18 cellular contexts compared by ENCODE assay signal in the genomic region with DNA sequence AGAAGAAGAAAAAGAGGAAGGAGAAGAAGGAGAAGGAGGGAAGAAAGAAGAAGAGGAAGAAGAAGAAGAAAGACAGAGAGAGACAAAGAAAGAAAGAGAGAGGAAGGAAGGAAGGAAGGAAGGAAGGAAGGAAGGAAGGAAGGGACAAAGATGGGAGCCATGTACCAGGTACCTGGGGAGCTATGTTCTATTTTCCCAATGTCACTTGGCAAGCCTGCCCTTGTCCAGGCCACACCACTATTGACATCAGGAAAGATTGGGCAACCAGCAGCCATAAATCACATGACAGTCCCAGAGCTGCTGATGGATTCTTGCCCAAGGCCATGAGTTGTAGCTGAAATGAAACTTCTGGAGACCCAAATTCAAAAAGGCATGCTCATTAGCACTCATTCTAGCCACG. TPM values are rescaled to one million over a fixed set of nuclear protein-coding genes. Genes with fewer than 3 reads are reported as not detected.
A peak's percentile ranks its signal among the peaks of the same experiment; 100 is the strongest.
DNase-seq lines count a peak whose midpoint lies in the region; ATAC-seq and TF ChIP-seq lines count a peak whose summit lies in the region.
"Had no signal": no experiment of that assay in that cellular context is flagged by ENCODE, and none has a peak within 500 bp of the region (broad histone marks: within the 10 kb centered on the region; RNA-seq: fewer than 3 reads in every experiment).

No MANE protein-coding gene starts in this region.

- H3K4me3 ChIP-seq in right atrium auricular region = no peak overlapping the region
- no peak overlapping the region for H3K4me3 ChIP-seq in testis
- H3K4me3 ChIP-seq: cardiac muscle cell, GM12878 had no signal

- no peak for TF ChIP-seq POLR2A in testis (IDR thresholded peaks at IDR 0.05)

- no peaks in the 10 kb centered on the region for H3K27me3 ChIP-seq in right atrium auricular region
- no peaks in the 10 kb centered on the region for H3K27me3 ChIP-seq in testis
- H3K27me3 ChIP-seq: cardiac muscle cell had no signal

- CTCF ChIA-PET in WTC11 (lab: Charles Lee) = no interaction called here

- POLR2A ChIA-PET in WTC11 (lab: Charles Lee) = no interaction called here

- H3K4me1 Mint-ChIP-seq in WTC11 = no peaks in the 10 kb centered on the region
- H3K4me1 Mint-ChIP-seq: CD4-positive, CD25-positive, alpha-beta regulatory T cell had no signal

- H3K36me3 ChIP-seq in right atrium auricular region (no peaks in the 10 kb centered on the region), testis (ENCODE audit: low read depth, missing control alignments) (no peaks in the 10 kb centered on the region)
- H3K36me3 ChIP-seq: cardiac muscle cell had no signal

- ATAC-seq in WTC11 (no peak), GM21515 (IDR thresholded peaks at IDR 0.05; ENCODE audit: unreplicated experiment) (no peak)
- ATAC-seq: activated naive CD4-positive, alpha-beta T cell treated with anti-CD3 and anti-CD28 coated beads, Interleukin-2, amount 50 U/mL, for 72 hours; GM12878; Panc1 had no signal

- no peak for TF ChIP-seq CTCF in WTC11 (IDR thresholded peaks at IDR 0.05)
- no peak for TF ChIP-seq CTCF in right atrium auricular region (IDR thresholded peaks at IDR 0.05)
- TF ChIP-seq CTCF in testis (IDR thresholded peaks at IDR 0.05) = no peak

- no peak overlapping the region for H3K27ac Mint-ChIP-seq in WTC11
- H3K27ac Mint-ChIP-seq: activated naive CD4-positive, alpha-beta T cell treated with anti-CD3 and anti-CD28 coated beads, Interleukin-2, amount 50 U/mL, for 72 hours; CD4-positive, CD25-positive, alpha-beta regulatory T cell had no signal

- 32 to 40% methylated on average over 1 of the region's 1 CpG for WGBS in testis, 2 donors

- intact Hi-C loops in testis (cut with DNase I; ENCODE audit: low total_unique reads) = no loop called here

- peaks cover 13% of the 10 kb centered on the region for H3K27me3 Mint-ChIP-seq in WTC11 (ENCODE audit: low read depth)

- peak; percentile 7 for DNase-seq in M059J (ENCODE audit: low read depth)
- DNase-seq in WTC11 (ENCODE audit: low spot score) = no peak
- peak; percentile 89 for DNase-seq in right atrium auricular region (ENCODE audit: low spot score)
- peak; percentile 58 for DNase-seq in testis
- DNase-seq in kidney tubule cell (ENCODE audit: low spot score) = no peak
- no peak for DNase-seq in NCI-H446 treated with DMSO at 0.1 percent for 48 hours (lab: John Stamatoyannopoulos, UW)
- DNase-seq in OCI-M2 (lab: John Stamatoyannopoulos, UW; ENCODE audit: unreplicated experiment) = no peak
- DNase-seq: activated T-cell treated with anti-CD3 and anti-CD28 coated beads for 4 hours; CD4-positive, CD25-positive, alpha-beta regulatory T cell; glutamatergic neuron; NCI-H345; T-helper 1 cell had no signal

- H3K27ac ChIP-seq in right atrium auricular region (no peak overlapping the region), testis (no peak overlapping the region)
- H3K27ac ChIP-seq: cardiac muscle cell had no signal

- H3K4me3 Mint-ChIP-seq in WTC11 = no peak overlapping the region
- H3K4me3 Mint-ChIP-seq: CD4-positive, CD25-positive, alpha-beta regulatory T cell had no signal

- H3K9me3 Mint-ChIP-seq in WTC11 = no peaks in the 10 kb centered on the region
- H3K9me3 Mint-ChIP-seq: activated naive CD4-positive, alpha-beta T cell treated with anti-CD3 and anti-CD28 coated beads, Interleukin-2, amount 50 U/mL, for 72 hours had no signal

- H3K9me3 ChIP-seq in right atrium auricular region (no peaks in the 10 kb centered on the region), testis (no peaks in the 10 kb centered on the region)

- no peaks in the 10 kb centered on the region for H3K36me3 Mint-ChIP-seq in WTC11
- H3K36me3 Mint-ChIP-seq: activated naive CD4-positive, alpha-beta T cell treated with anti-CD3 and anti-CD28 coated beads, Interleukin-2, amount 50 U/mL, for 72 hours; CD4-positive, CD25-positive, alpha-beta regulatory T cell had no signal

- H3K4me1 ChIP-seq in right atrium auricular region (peaks cover 0 to 24% of the 10 kb centered on the region in 2 donors), testis (no peaks in the 10 kb centered on the region)

TF ChIP-seq in WTC11, 78 proteins besides CTCF, POLR2A, EP300 and RAD21:
- TF ChIP-seq TP53 (CRISPR knock-in tag; IDR thresholded peaks at IDR 0.05) (no peak), KAT7 (CRISPR knock-in tag; IDR thresholded peaks at IDR 0.05; ENCODE audit: borderline replicate concordance) (no peak), SMAD3 (CRISPR knock-in tag; IDR thresholded peaks at IDR 0.05; ENCODE audit: borderline replicate concordance) (no peak), ZNF317 (CRISPR knock-in tag; IDR thresholded peaks at IDR 0.05; ENCODE audit: borderline replicate concordance, low read depth) (no peak), GABPB1 (CRISPR knock-in tag; IDR thresholded peaks at IDR 0.05) (0 out of 2 replicates have a peak, but pooled peaks have one; percentile 13)
- TF ChIP-seq, protein P1, sequence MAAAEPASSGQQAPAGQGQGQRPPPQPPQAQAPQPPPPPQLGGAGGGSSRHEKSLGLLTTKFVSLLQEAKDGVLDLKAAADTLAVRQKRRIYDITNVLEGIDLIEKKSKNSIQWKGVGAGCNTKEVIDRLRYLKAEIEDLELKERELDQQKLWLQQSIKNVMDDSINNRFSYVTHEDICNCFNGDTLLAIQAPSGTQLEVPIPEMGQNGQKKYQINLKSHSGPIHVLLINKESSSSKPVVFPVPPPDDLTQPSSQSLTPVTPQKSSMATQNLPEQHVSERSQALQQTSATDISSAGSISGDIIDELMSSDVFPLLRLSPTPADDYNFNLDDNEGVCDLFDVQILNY (CRISPR knock-in tag; IDR thresholded peaks at IDR 0.05) = no peak
- TF ChIP-seq, protein P2, sequence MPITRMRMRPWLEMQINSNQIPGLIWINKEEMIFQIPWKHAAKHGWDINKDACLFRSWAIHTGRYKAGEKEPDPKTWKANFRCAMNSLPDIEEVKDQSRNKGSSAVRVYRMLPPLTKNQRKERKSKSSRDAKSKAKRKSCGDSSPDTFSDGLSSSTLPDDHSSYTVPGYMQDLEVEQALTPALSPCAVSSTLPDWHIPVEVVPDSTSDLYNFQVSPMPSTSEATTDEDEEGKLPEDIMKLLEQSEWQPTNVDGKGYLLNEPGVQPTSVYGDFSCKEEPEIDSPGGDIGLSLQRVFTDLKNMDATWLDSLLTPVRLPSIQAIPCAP (CRISPR knock-in tag; IDR thresholded peaks at IDR 0.05) = no peak
- TF ChIP-seq, protein P3, sequence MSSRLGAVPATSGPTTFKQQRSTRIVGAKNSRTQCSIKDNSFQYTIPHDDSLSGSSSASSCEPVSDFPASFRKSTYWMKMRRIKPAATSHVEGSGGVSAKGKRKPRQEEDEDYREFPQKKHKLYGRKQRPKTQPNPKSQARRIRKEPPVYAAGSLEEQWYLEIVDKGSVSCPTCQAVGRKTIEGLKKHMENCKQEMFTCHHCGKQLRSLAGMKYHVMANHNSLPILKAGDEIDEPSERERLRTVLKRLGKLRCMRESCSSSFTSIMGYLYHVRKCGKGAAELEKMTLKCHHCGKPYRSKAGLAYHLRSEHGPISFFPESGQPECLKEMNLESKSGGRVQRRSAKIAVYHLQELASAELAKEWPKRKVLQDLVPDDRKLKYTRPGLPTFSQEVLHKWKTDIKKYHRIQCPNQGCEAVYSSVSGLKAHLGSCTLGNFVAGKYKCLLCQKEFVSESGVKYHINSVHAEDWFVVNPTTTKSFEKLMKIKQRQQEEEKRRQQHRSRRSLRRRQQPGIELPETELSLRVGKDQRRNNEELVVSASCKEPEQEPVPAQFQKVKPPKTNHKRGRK (CRISPR knock-in tag; IDR thresholded peaks at IDR 0.05; ENCODE audit: borderline replicate concordance) = no peak
- TF ChIP-seq, protein P4, sequence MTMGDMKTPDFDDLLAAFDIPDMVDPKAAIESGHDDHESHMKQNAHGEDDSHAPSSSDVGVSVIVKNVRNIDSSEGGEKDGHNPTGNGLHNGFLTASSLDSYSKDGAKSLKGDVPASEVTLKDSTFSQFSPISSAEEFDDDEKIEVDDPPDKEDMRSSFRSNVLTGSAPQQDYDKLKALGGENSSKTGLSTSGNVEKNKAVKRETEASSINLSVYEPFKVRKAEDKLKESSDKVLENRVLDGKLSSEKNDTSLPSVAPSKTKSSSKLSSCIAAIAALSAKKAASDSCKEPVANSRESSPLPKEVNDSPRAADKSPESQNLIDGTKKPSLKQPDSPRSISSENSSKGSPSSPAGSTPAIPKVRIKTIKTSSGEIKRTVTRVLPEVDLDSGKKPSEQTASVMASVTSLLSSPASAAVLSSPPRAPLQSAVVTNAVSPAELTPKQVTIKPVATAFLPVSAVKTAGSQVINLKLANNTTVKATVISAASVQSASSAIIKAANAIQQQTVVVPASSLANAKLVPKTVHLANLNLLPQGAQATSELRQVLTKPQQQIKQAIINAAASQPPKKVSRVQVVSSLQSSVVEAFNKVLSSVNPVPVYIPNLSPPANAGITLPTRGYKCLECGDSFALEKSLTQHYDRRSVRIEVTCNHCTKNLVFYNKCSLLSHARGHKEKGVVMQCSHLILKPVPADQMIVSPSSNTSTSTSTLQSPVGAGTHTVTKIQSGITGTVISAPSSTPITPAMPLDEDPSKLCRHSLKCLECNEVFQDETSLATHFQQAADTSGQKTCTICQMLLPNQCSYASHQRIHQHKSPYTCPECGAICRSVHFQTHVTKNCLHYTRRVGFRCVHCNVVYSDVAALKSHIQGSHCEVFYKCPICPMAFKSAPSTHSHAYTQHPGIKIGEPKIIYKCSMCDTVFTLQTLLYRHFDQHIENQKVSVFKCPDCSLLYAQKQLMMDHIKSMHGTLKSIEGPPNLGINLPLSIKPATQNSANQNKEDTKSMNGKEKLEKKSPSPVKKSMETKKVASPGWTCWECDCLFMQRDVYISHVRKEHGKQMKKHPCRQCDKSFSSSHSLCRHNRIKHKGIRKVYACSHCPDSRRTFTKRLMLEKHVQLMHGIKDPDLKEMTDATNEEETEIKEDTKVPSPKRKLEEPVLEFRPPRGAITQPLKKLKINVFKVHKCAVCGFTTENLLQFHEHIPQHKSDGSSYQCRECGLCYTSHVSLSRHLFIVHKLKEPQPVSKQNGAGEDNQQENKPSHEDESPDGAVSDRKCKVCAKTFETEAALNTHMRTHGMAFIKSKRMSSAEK (CRISPR knock-in tag; IDR thresholded peaks at IDR 0.05; ENCODE audit: borderline replicate concordance) = no peak

RNA-seq across cellular contexts. Expression of a gene that starts 2.7 kb away (rescaled TPM):
- 2.2 and 2.4 TPM in 2 replicates for total RNA-seq in M059J (2014; rRNA removed; shearing (Covaris generic))
- 1.5 to 2.1 TPM (median 2.0 TPM) in 3 replicates for total RNA-seq in WTC11 (2021)
- 10 to 100 TPM; 12.1 to 23.8 TPM for total RNA-seq in right atrium auricular region
- total RNA-seq in testis = 1 to 10 TPM; 2.1 to 5.8 TPM
- 18.3 TPM for polyA plus RNA-seq in testis (ENCODE audit: insufficient read depth, low read depth, low replicate concordance)
- total RNA-seq: activated naive CD4-positive, alpha-beta T cell treated with anti-CD3 and anti-CD28 coated beads, Interleukin-2, amount 50 U/mL, for 72 hours; cardiac muscle cell; osteocyte had no signal
- polyA plus RNA-seq: cardiac muscle cell had no signal

RNA-seq across cellular contexts. Expression of a gene that starts 39.6 kb away (rescaled TPM):
- not detected in 2 replicates for total RNA-seq in M059J (2014; rRNA removed; shearing (Covaris generic))
- total RNA-seq in WTC11 (2021) (not detected in 3 replicates), right atrium auricular region (not detected), testis (1 to 10 TPM in 1 of 2 donors, not detected in 1; 1.5 TPM)
- 0.83 TPM for polyA plus RNA-seq in testis (ENCODE audit: insufficient read depth, low read depth, low replicate concordance)
- total RNA-seq: activated naive CD4-positive, alpha-beta T cell treated with anti-CD3 and anti-CD28 coated beads, Interleukin-2, amount 50 U/mL, for 72 hours; cardiac muscle cell; CD4-positive, CD25-positive, alpha-beta regulatory T cell; GM12878; osteocyte had no signal
- polyA plus RNA-seq: cardiac muscle cell; CD4-positive, CD25-positive, alpha-beta regulatory T cell had no signal

Comparison
In these comparisons a context has a peak if more than half of its experiments do, and no peak if none do; other contexts are left out.
1. DNase-seq: peak in M059J (single experiment), right atrium auricular region (single experiment) and testis (single experiment); none in WTC11 (single experiment), kidney tubule cell (single experiment), NCI-H446 treated with DMSO at 0.1 percent for 48 hours (single experiment) and OCI-M2 (single experiment).